Comparison of ENCODE assay signal across 25 cellular contexts in genomic region chr3:120640231-120640630, GRCh38. TPM values are rescaled to one million over a fixed set of nuclear protein-coding genes. Genes with fewer than 3 reads are reported as not detected.
"Had no signal": no experiment of that assay in that cellular context is flagged by ENCODE, and none has a peak within 500 bp of the region (broad histone marks: within the 10 kb centered on the region; RNA-seq: fewer than 3 reads in every experiment).

No MANE protein-coding gene starts in this region.

- H3K9me3 ChIP-seq: esophagus muscularis mucosa, gastrocnemius medialis, psoas muscle, spleen, thoracic aorta, transverse colon had no signal

- FAIRE-seq: endometrium, islet of Langerhans had no signal

- H3K4me1 ChIP-seq: psoas muscle, spleen had no signal

- ATAC-seq: gastrocnemius medialis; heart right ventricle; naive thymus-derived CD4-positive, alpha-beta T cell; psoas muscle; sciatic nerve; stimulated activated memory B cell treated with anti-CD40 and anti-IgM and Interleukin-4, amounts not matched to agents 10 μg/mL and 1 μg/mL and 100 μg/mL, for 72 hours had no signal

- H3K4me3 ChIP-seq: dorsolateral prefrontal cortex, esophagus muscularis mucosa, gastrocnemius medialis, heart right ventricle, psoas muscle, spleen, thoracic aorta, transverse colon had no signal

- H3K27ac ChIP-seq: esophagus muscularis mucosa, gastrocnemius medialis, heart right ventricle, psoas muscle, thoracic aorta, transverse colon had no signal

- DNase-seq: cortex of kidney; dorsolateral prefrontal cortex; effector CD8-positive, alpha-beta T cell; gastrocnemius medialis; heart right ventricle; hypothalamus; kidney glomerular epithelial cell; mesendoderm; naive thymus-derived CD4-positive, alpha-beta T cell; nephron progenitor cell; psoas muscle; retina; spleen; stimulated activated CD4-positive, alpha-beta T cell treated with anti-CD3 and anti-CD28 coated beads, Interleukin-15, amount 100 ng/mL, for 24 hours; stimulated activated CD4-positive, alpha-beta T cell treated with anti-CD3 and anti-CD28 coated beads, Interleukin-1b, Interleukin-23, amount 100 ng/mL, for 48 hours; stimulated activated CD4-positive, alpha-beta T cell treated with anti-CD3 and anti-CD28 coated beads, Interleukin-4, amount 100 ng/mL, for 24 hours; transverse colon had no signal

- H3K27me3 ChIP-seq: dorsolateral prefrontal cortex, esophagus muscularis mucosa, gastrocnemius medialis, heart right ventricle, spleen, transverse colon had no signal

- H3K36me3 ChIP-seq: esophagus muscularis mucosa, gastrocnemius medialis, heart right ventricle, spleen, thoracic aorta, transverse colon had no signal

RNA-seq across cellular contexts. Expression of gene HGD, which starts 41.8 kb away (rescaled TPM):
- total RNA-seq: skeletal muscle tissue, urinary bladder had no signal
- polyA plus RNA-seq: naive thymus-derived CD4-positive, alpha-beta T cell had no signal
